Comparison of ENCODE assay signal across 27 cellular contexts in the genomic region with DNA sequence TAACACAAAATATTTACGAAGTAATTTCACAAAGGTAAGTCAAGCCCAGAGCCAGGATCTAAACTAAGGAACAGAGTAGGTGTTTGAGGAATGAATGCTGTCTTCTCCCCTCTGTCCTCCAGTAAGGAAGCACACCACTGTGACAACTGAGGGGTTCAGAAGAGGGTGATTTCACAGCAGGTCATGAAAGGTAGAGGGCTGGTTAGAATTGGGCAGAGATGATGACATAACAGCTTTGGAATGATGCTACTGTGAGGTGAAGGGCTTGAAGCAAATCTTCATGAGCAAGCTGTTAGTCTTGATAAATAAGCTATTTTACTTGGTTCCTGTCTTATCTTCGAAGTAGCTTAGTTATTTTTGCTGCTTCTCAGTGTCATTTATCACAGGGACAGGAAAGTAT.
"Had no signal": no experiment of that assay in that cellular context is flagged by ENCODE, and none has a peak within 500 bp of the region (broad histone marks: within the 10 kb centered on the region; RNA-seq: fewer than 3 reads in every experiment).

No MANE protein-coding gene starts in this region.

- ATAC-seq: activated CD8-positive, alpha-beta memory T cell treated with anti-CD3 and anti-CD28 coated beads, Interleukin-2, amount 10 ng/mL, durations not matched to agents 7 days and 5 days; activated naive CD4-positive, alpha-beta T cell treated with anti-CD3 and anti-CD28 coated beads, Interleukin-2, amount 50 U/mL, for 72 hours; activated naive CD8-positive, alpha-beta T cell treated with anti-CD3 and anti-CD28 coated beads, Interleukin-2, amount 50 U/mL, for 24 hours; activated T-cell treated with anti-CD3 and anti-CD28 coated beads, Interleukin-2, amount 50 U/mL, for 4 hours; body of pancreas; Panc1; T-helper 17 cell; WTC11 had no signal

- H3K4me1 ChIP-seq: ascending aorta, body of pancreas had no signal

- H3K4me3 Mint-ChIP-seq: activated CD8-positive, alpha-beta memory T cell treated with anti-CD3 and anti-CD28 coated beads, Interleukin-2, amount 10 ng/mL, durations not matched to agents 7 days and 5 days; activated naive CD8-positive, alpha-beta T cell treated with anti-CD3 and anti-CD28 coated beads, Interleukin-2, amount 50 U/mL, for 24 hours; activated T-cell treated with anti-CD3 and anti-CD28 coated beads, Interleukin-2, amount 50 U/mL, for 4 hours; central memory CD8-positive, alpha-beta T cell; T-helper 17 cell; WTC11 had no signal

- H3K9me3 Mint-ChIP-seq: activated T-cell treated with anti-CD3 and anti-CD28 coated beads, Interleukin-2, amount 50 U/mL, for 4 hours; central memory CD8-positive, alpha-beta T cell had no signal

- H3K27me3 Mint-ChIP-seq: activated CD8-positive, alpha-beta memory T cell treated with anti-CD3 and anti-CD28 coated beads, Interleukin-2, amount 10 ng/mL, durations not matched to agents 7 days and 5 days; activated naive CD8-positive, alpha-beta T cell treated with anti-CD3 and anti-CD28 coated beads, Interleukin-2, amount 50 U/mL, for 24 hours; T-helper 17 cell had no signal

- H3K4me3 ChIP-seq: ascending aorta, body of pancreas had no signal

- DNase-seq: activated CD4-positive, alpha-beta T cell treated with anti-CD3 and anti-CD28 coated beads for 48 hours; activated CD4-positive, alpha-beta T cell treated with anti-CD3 and anti-CD28 coated beads, Interleukin-2, amount 50 U/mL, for 4 hours; activated CD4-positive, CD25-positive, alpha-beta regulatory T cell treated with anti-CD3 and anti-CD28 coated beads, Interleukin-2, amount 50 U/mL, for 72 hours; activated CD8-positive, alpha-beta memory T cell treated with anti-CD3 and anti-CD28 coated beads, Interleukin-2, amount 10 ng/mL, durations not matched to agents 7 days and 5 days; activated effector memory CD4-positive, alpha-beta T cell treated with anti-CD3 and anti-CD28 coated beads, Interleukin-2, amount 50 U/mL, for 16 hours; activated naive CD4-positive, alpha-beta T cell treated with Interleukin-2 at 50 U/mL for 16 hours; activated naive CD8-positive, alpha-beta T cell treated with anti-CD3 and anti-CD28 coated beads, Interleukin-2, amount 50 U/mL, for 24 hours; activated T-cell treated with anti-CD3 and anti-CD28 coated beads, Interleukin-2, amount 50 U/mL, for 4 hours; amniotic stem cell; body of pancreas; KG1; NCI-H1092; NCI-H1417 treated with DMSO at 0.1 percent for 48 hours; NCI-H1694 treated with DMSO at 0.1 percent for 48 hours; NCI-H2081; NCI-H446; NCI-H524; NCI-H774; Right ventricle myocardium superior; T-helper 17 cell; T-helper 9 cell had no signal

- H3K36me3 Mint-ChIP-seq: WTC11 had no signal

- H3K27ac Mint-ChIP-seq: activated CD8-positive, alpha-beta memory T cell treated with anti-CD3 and anti-CD28 coated beads, Interleukin-2, amount 10 ng/mL, durations not matched to agents 7 days and 5 days; activated naive CD4-positive, alpha-beta T cell treated with anti-CD3 and anti-CD28 coated beads, Interleukin-2, amount 50 U/mL, for 72 hours; activated naive CD8-positive, alpha-beta T cell treated with anti-CD3 and anti-CD28 coated beads, Interleukin-2, amount 50 U/mL, for 24 hours; T-helper 17 cell; WTC11 had no signal

- H3K4me1 Mint-ChIP-seq: WTC11 had no signal

- H3K27me3 ChIP-seq: ascending aorta, body of pancreas had no signal

- H3K9me3 ChIP-seq: ascending aorta, body of pancreas had no signal

- H3K36me3 ChIP-seq: ascending aorta had no signal

- H3K27ac ChIP-seq: ascending aorta, body of pancreas, RWPE1 had no signal
